29 cellular contexts compared by ENCODE assay signal in genomic region chr9:106400950-106401349, GRCh38.
"Had no signal": no experiment of that assay in that cellular context is flagged by ENCODE, and none has a peak within 500 bp of the region (broad histone marks: within the 10 kb centered on the region; RNA-seq: fewer than 3 reads in every experiment).

No MANE protein-coding gene starts in this region.

- DNase-seq: activated B cell treated with CpG ODN at 0.5 μM for 24 hours; activated CD4-positive, alpha-beta memory T cell treated with anti-CD3 and anti-CD28 coated beads, Interleukin-2, amount 10 ng/mL, durations not matched to agents 7 days and 5 days; activated CD4-positive, alpha-beta T cell treated with anti-CD3 and anti-CD28 coated beads for 4 hours; activated CD4-positive, alpha-beta T cell treated with anti-CD3 and anti-CD28 coated beads, Interleukin-2, amount 50 U/mL, for 1 hour; activated CD4-positive, CD25-positive, alpha-beta regulatory T cell treated with anti-CD3 and anti-CD28 coated beads, Interleukin-2, amount 50 U/mL, for 72 hours; activated CD8-positive, alpha-beta memory T cell treated with anti-CD3 and anti-CD28 coated beads for 24 hours; activated CD8-positive, alpha-beta memory T cell treated with anti-CD3 and anti-CD28 coated beads, Interleukin-2, amount 10 ng/mL, durations not matched to agents 7 days and 5 days; activated CD8-positive, alpha-beta memory T cell treated with anti-CD3 and anti-CD28 coated beads, Interleukin-2, amount 50 U/mL, for 48 hours; activated effector memory CD4-positive, alpha-beta T cell treated with anti-CD3 and anti-CD28 coated beads, Interleukin-2, amount 50 U/mL, for 16 hours; activated naive CD4-positive, alpha-beta T cell; activated naive CD4-positive, alpha-beta T cell treated with anti-CD3 and anti-CD28 coated beads, Interleukin-2, amount 50 U/mL, for 16 hours; activated naive CD8-positive, alpha-beta T cell treated with anti-CD3 and anti-CD28 coated beads for 36 hours; activated T-cell treated with anti-CD3 and anti-CD28 coated beads, Interleukin-2, amount 50 U/mL, for 48 hours; amniotic stem cell; aorta; Karpas-422; NCI-H1105; NCI-H1417 treated with DMSO at 0.1 percent for 48 hours; NCI-H187 treated with DMSO at 0.1 percent for 48 hours; NCI-H2081; NCI-H345; NCI-H524 treated with DMSO at 0.1 percent for 48 hours; OCI-M1; Right ventricle myocardium superior; SW 1271; T-helper 1 cell; T-helper 2 cell; T-helper 9 cell had no signal

- H3K36me3 Mint-ChIP-seq: activated CD8-positive, alpha-beta memory T cell treated with anti-CD3 and anti-CD28 coated beads, Interleukin-2, amount 10 ng/mL, durations not matched to agents 7 days and 5 days; activated naive CD8-positive, alpha-beta T cell treated with anti-CD3 and anti-CD28 coated beads for 36 hours had no signal

- H3K27me3 Mint-ChIP-seq: activated B cell treated with CpG ODN at 0.5 μM for 24 hours; activated CD4-positive, alpha-beta memory T cell treated with anti-CD3 and anti-CD28 coated beads, Interleukin-2, amount 10 ng/mL, durations not matched to agents 7 days and 5 days; activated CD8-positive, alpha-beta memory T cell treated with anti-CD3 and anti-CD28 coated beads, Interleukin-2, amount 10 ng/mL, durations not matched to agents 7 days and 5 days; activated naive CD8-positive, alpha-beta T cell treated with anti-CD3 and anti-CD28 coated beads for 36 hours had no signal

- H3K9me3 Mint-ChIP-seq: activated B cell treated with CpG ODN at 0.5 μM for 24 hours; activated naive CD8-positive, alpha-beta T cell treated with anti-CD3 and anti-CD28 coated beads for 36 hours had no signal

- H3K4me3 Mint-ChIP-seq: activated B cell treated with CpG ODN at 0.5 μM for 24 hours; activated CD4-positive, alpha-beta memory T cell treated with anti-CD3 and anti-CD28 coated beads, Interleukin-2, amount 10 ng/mL, durations not matched to agents 7 days and 5 days; activated CD8-positive, alpha-beta memory T cell treated with anti-CD3 and anti-CD28 coated beads, Interleukin-2, amount 10 ng/mL, durations not matched to agents 7 days and 5 days; activated naive CD8-positive, alpha-beta T cell treated with anti-CD3 and anti-CD28 coated beads for 36 hours had no signal

- H3K4me1 Mint-ChIP-seq: activated B cell treated with CpG ODN at 0.5 μM for 24 hours; activated CD4-positive, alpha-beta memory T cell treated with anti-CD3 and anti-CD28 coated beads, Interleukin-2, amount 10 ng/mL, durations not matched to agents 7 days and 5 days; activated CD8-positive, alpha-beta memory T cell treated with anti-CD3 and anti-CD28 coated beads, Interleukin-2, amount 10 ng/mL, durations not matched to agents 7 days and 5 days; activated naive CD8-positive, alpha-beta T cell treated with anti-CD3 and anti-CD28 coated beads for 36 hours had no signal

- H3K27ac ChIP-seq: VCaP had no signal

- H3K27ac Mint-ChIP-seq: activated B cell treated with CpG ODN at 0.5 μM for 24 hours; activated CD4-positive, alpha-beta memory T cell treated with anti-CD3 and anti-CD28 coated beads, Interleukin-2, amount 10 ng/mL, durations not matched to agents 7 days and 5 days; activated CD8-positive, alpha-beta memory T cell treated with anti-CD3 and anti-CD28 coated beads, Interleukin-2, amount 10 ng/mL, durations not matched to agents 7 days and 5 days; activated naive CD8-positive, alpha-beta T cell treated with anti-CD3 and anti-CD28 coated beads for 36 hours had no signal
